Comparison of ENCODE assay signal across 18 cellular contexts in genomic region chr1:150311762-150312161, GRCh38. TPM values are rescaled to one million over a fixed set of nuclear protein-coding genes. Genes with fewer than 3 reads are reported as not detected.
DNase-seq lines count a peak whose midpoint lies in the region; ATAC-seq, FAIRE-seq and TF ChIP-seq lines count a peak whose summit lies in the region.
"Had no signal": no experiment of that assay in that cellular context is flagged by ENCODE, and none has a peak within 500 bp of the region (broad histone marks: within the 10 kb centered on the region; RNA-seq: fewer than 3 reads in every experiment).

No MANE protein-coding gene starts in this region.

- H3K36me3 ChIP-seq in A673 (ENCODE audit: insufficient read depth, low read length, poor library complexity, severe bottlenecking) (peaks cover 16% of the 10 kb centered on the region), SJCRH30 (peaks cover 8% of the 10 kb centered on the region)

- H3K4me3 ChIP-seq in A673 (ENCODE audit: low read depth, low read length, poor library complexity, severe bottlenecking) (no peak overlapping the region), SJCRH30 (no peak overlapping the region)
- H3K4me3 ChIP-seq: GM12878 had no signal

- no peaks in the 10 kb centered on the region for H3K27me3 ChIP-seq in A673 (replicated peaks; ENCODE audit: insufficient read depth, low read depth, low read length, poor library complexity)
- no peaks in the 10 kb centered on the region for H3K27me3 ChIP-seq in SJCRH30

- POLR2A ChIA-PET in A673 (lab: Charles Lee; ENCODE audit: low non-redundant PET) = interaction anchor here (0.6 kb wide), 1 partner anchor 30 kb away, joined by 4 read pairs; no protein-coding TSS in a partner anchor

- H3K27ac Mint-ChIP-seq in nephron progenitor cell = peak overlapping the region; percentile 47
- H3K27ac Mint-ChIP-seq: CD14-positive monocyte; CD8-positive, alpha-beta memory T cell had no signal

- peaks cover 5% of the 10 kb centered on the region for H3K27me3 Mint-ChIP-seq in nephron progenitor cell (ENCODE audit: low read depth, poor library complexity)
- H3K27me3 Mint-ChIP-seq: CD8-positive, alpha-beta memory T cell had no signal

- peaks cover 8% of the 10 kb centered on the region for H3K4me1 Mint-ChIP-seq in nephron progenitor cell
- H3K4me1 Mint-ChIP-seq: CD8-positive, alpha-beta memory T cell had no signal

- H3K4me3 Mint-ChIP-seq in nephron progenitor cell = no peak overlapping the region
- H3K4me3 Mint-ChIP-seq: CD14-positive monocyte; CD8-positive, alpha-beta memory T cell had no signal

- CTCF ChIA-PET in A673 (lab: Charles Lee) = interaction anchor here (0.6 kb wide), 1 partner anchor 669 kb away, joined by 7 read pairs; no protein-coding TSS in a partner anchor

- no peak for TF ChIP-seq CTCF in A673 (conservative IDR thresholded peaks at IDR 0.05; ENCODE audit: low read depth, low read length)
- TF ChIP-seq CTCF in D721Med (IDR thresholded peaks at IDR 0.05; ENCODE audit: insufficient read depth, missing control alignments) = no peak
- no peak for TF ChIP-seq CTCF in nephron progenitor cell (IDR thresholded peaks at IDR 0.05)

- no TSS peak for BruUV-seq in A673 (replicated peaks; lab: Mats Ljungman, UMichigan)

- ATAC-seq in HG02852 (IDR thresholded peaks at IDR 0.05; ENCODE audit: unreplicated experiment) = no peak
- ATAC-seq: GM12878, HCT116, HepG2 had no signal

- peak; percentile 96 for FAIRE-seq in D721Med (lab: Jason Lieb, UNC)
- FAIRE-seq: A204.1, GM12878, GM18507, H54, HepG2, HTR-8/SVneo had no signal

- H3K27ac ChIP-seq in A673 (ENCODE audit: low read depth, low read length, poor library complexity, severe bottlenecking) = peak overlapping the region; percentile 2
- no peak overlapping the region for H3K27ac ChIP-seq in SJCRH30

- peaks cover 20% of the 10 kb centered on the region for H3K36me3 Mint-ChIP-seq in nephron progenitor cell (ENCODE audit: low read depth)

- H3K9me3 ChIP-seq in A673 (ENCODE audit: low read depth, low read length, poor library complexity, severe bottlenecking) (no peaks in the 10 kb centered on the region), SJCRH30 (replicated peaks) (no peaks in the 10 kb centered on the region)
- H3K9me3 ChIP-seq: Caco-2 had no signal

- H3K9me3 Mint-ChIP-seq in nephron progenitor cell = no peaks in the 10 kb centered on the region
- H3K9me3 Mint-ChIP-seq: CD14-positive monocyte; CD8-positive, alpha-beta memory T cell had no signal

- DNase-seq in A673 (ENCODE audit: low spot score) = no peak
- DNase-seq in D721Med (ENCODE audit: insufficient read length, low spot score) = peak; percentile 55
- peak; percentile 98 for DNase-seq in NCI-H82 (lab: John Stamatoyannopoulos, UW)
- DNase-seq in nephron progenitor cell = no peak
- DNase-seq in SJCRH30 = no peak
- no peak for DNase-seq in activated CD4-positive, CD25-positive, alpha-beta regulatory T cell (lab: John Stamatoyannopoulos, UW)
- DNase-seq: Caco-2; CD8-positive, alpha-beta memory T cell; DMS 273 treated with DMSO at 0.1 percent for 48 hours had no signal

- no peaks in the 10 kb centered on the region for H3K4me1 ChIP-seq in A673 (ENCODE audit: insufficient read depth, low read length, poor library complexity, severe bottlenecking)
- H3K4me1 ChIP-seq in SJCRH30 = peaks cover 17% of the 10 kb centered on the region
- H3K4me1 ChIP-seq: Caco-2 had no signal

- intact Hi-C loops in A673 (cut with micrococcal nuclease; ENCODE audit: unreplicated experiment) = no loop called here

RNA-seq across cellular contexts. Expression of gene PRPF3, which starts 9.6 kb away (rescaled TPM):
- total RNA-seq in A673 (2021) = 76.8 and 86.0 TPM in 2 replicates
- total RNA-seq in SJCRH30 (2014; rRNA removed; shearing (Covaris generic)) = 75.4 and 88.7 TPM in 2 replicates

RNA-seq across cellular contexts. Expression of gene MRPS21, which starts 18.1 kb away (rescaled TPM):
- total RNA-seq in A673 (2021) = 88.5 and 96.3 TPM in 2 replicates
- 47.8 and 53.0 TPM in 2 replicates for total RNA-seq in SJCRH30 (2014; rRNA removed; shearing (Covaris generic))

RNA-seq across cellular contexts. Expression of gene CIART, which starts 29.4 kb away (rescaled TPM):
- total RNA-seq in A673 (2021) = 3.5 and 4.9 TPM in 2 replicates
- not detected in 2 replicates for total RNA-seq in SJCRH30 (2014; rRNA removed; shearing (Covaris generic))
- total RNA-seq: HepG2 had no signal

RNA-seq across cellular contexts. Expression of gene C1orf54, which starts 39.2 kb away (rescaled TPM):
- 9.2 and 11.3 TPM in 2 replicates for total RNA-seq in A673 (2021)
- 1.3 and 2.0 TPM in 2 replicates for total RNA-seq in SJCRH30 (2014; rRNA removed; shearing (Covaris generic))

RNA-seq across cellular contexts. Expression of gene APH1A, which starts 42.9 kb away (rescaled TPM):
- 136 and 144 TPM in 2 replicates for total RNA-seq in A673 (2021)
- total RNA-seq in SJCRH30 (2014; rRNA removed; shearing (Covaris generic)) = 93.6 and 95.6 TPM in 2 replicates

Comparison
In these comparisons a context has a peak if more than half of its experiments do, and no peak if none do; other contexts are left out.
1. DNase-seq: peak in D721Med (single experiment) and NCI-H82 (single experiment); none in A673 (single experiment), nephron progenitor cell (single experiment), SJCRH30 (0 of 2) and activated CD4-positive, CD25-positive, alpha-beta regulatory T cell (0 of 4).